8 cellular contexts compared by ENCODE assay signal in the genomic region with DNA sequence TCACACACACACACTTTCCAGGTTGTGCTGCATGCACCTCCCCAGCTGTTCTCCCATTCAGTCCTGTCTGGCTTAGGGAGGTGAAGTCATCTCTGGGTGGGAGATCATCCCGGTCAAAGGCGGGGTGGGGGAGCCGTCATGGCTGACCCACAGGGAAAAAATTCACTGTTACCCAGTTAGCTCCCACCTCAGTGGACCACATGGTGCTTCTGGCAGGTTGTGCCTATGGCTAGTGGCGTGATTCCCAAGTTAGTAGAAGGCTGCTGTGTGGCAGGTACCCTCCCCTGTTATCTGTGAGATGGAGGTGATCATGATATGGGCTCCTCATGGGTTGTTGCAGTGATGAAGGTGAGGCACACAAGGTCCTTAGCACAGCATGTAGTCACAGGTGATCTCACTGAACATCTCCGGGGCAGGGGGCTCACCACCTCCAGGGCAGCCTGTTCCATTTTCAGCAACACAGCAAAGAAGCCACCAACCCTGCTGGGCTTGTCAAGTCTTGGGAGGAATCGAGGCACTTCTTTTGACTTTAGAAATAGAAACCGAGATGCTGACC.
DNase-seq lines count a peak whose midpoint lies in the region; ATAC-seq, FAIRE-seq and TF ChIP-seq lines count a peak whose summit lies in the region.
"Had no signal": no experiment of that assay in that cellular context is flagged by ENCODE, and none has a peak within 500 bp of the region (broad histone marks: within the 10 kb centered on the region; RNA-seq: fewer than 3 reads in every experiment).

No MANE protein-coding gene starts in this region.

- WGBS in hepatocyte (ENCODE audit: low lambda C conversion rate, missing lambda C conversion rate), result 93% methylated on average over 4 of the region's 7 CpGs

- H3K4me3 ChIP-seq in neural progenitor cell, result no peak overlapping the region
- H3K4me3 ChIP-seq in hepatocyte, result no peak overlapping the region
- H3K4me3 ChIP-seq: SJSA1 had no signal

- H3K4me1 Mint-ChIP-seq in activated CD8-positive, alpha-beta T cell treated with anti-CD3 and anti-CD28 coated beads, Interleukin-2, amount 10 ng/mL, durations not matched to agents 7 days and 5 days (ENCODE audit: low read depth), result peaks cover 69% of the 10 kb centered on the region
- H3K4me1 Mint-ChIP-seq in neural progenitor cell, result peaks cover 22% of the 10 kb centered on the region

- no peaks in the 10 kb centered on the region for H3K9me2 ChIP-seq in hepatocyte (replicated peaks; ENCODE audit: insufficient read depth)

- H3K9me3 Mint-ChIP-seq in activated CD8-positive, alpha-beta T cell treated with anti-CD3 and anti-CD28 coated beads, Interleukin-2, amount 10 ng/mL, durations not matched to agents 7 days and 5 days (ENCODE audit: insufficient read depth), result no peaks in the 10 kb centered on the region
- H3K9me3 Mint-ChIP-seq in neural progenitor cell, result peaks cover 9% of the 10 kb centered on the region

- TF ChIP-seq CTCF in neural progenitor cell (IDR thresholded peaks at IDR 0.05) (no peak), hepatocyte (IDR thresholded peaks at IDR 0.05; ENCODE audit: poor library complexity) (no peak)

- no peak overlapping the region for H3K9ac ChIP-seq in neural progenitor cell

- no peaks in the 10 kb centered on the region for H3K27me3 Mint-ChIP-seq in activated CD8-positive, alpha-beta T cell treated with anti-CD3 and anti-CD28 coated beads, Interleukin-2, amount 10 ng/mL, durations not matched to agents 7 days and 5 days (ENCODE audit: low read depth)
- H3K27me3 Mint-ChIP-seq in neural progenitor cell (ENCODE audit: insufficient read depth, low read depth), result peaks cover 5% of the 10 kb centered on the region

- H3K4me3 Mint-ChIP-seq in activated CD8-positive, alpha-beta T cell treated with anti-CD3 and anti-CD28 coated beads, Interleukin-2, amount 10 ng/mL, durations not matched to agents 7 days and 5 days, result peak overlapping the region; percentile 55
- H3K4me3 Mint-ChIP-seq in neural progenitor cell, result no peak overlapping the region

- peak; percentile 34 for DNase-seq in activated CD8-positive, alpha-beta T cell treated with anti-CD3 and anti-CD28 coated beads, Interleukin-2, amount 10 ng/mL, durations not matched to agents 7 days and 5 days
- DNase-seq in neural progenitor cell (ENCODE audit: low spot score) (no peak), amygdala (lab: John Stamatoyannopoulos, UW) (no peak), hepatocyte (ENCODE audit: low spot score) (no peak), HTR-8/SVneo (ENCODE audit: insufficient read length, low spot score) (no peak)

- POLR2A ChIA-PET in activated CD8-positive, alpha-beta T cell treated with anti-CD3 and anti-CD28 coated beads, Interleukin-2, amount 10 ng/mL, durations not matched to agents 7 days and 5 days (lab: Charles Lee), result interaction anchor here (0.7 to 4.6 kb wide), 8 partner anchors 9 to 158 kb away, joined by 3 to 30 read pairs (median 11); a partner anchor contains a TSS

- H3K9me3 ChIP-seq in neural progenitor cell (ENCODE audit: low read depth), result no peaks in the 10 kb centered on the region
- H3K9me3 ChIP-seq in hepatocyte (ENCODE audit: low read depth), result no peaks in the 10 kb centered on the region
- H3K9me3 ChIP-seq: SJSA1 had no signal

- H3F3A ChIP-seq in neural progenitor cell (ENCODE audit: low read depth), result peaks cover 5% of the 10 kb centered on the region

- no peak overlapping the region for H3K4me2 ChIP-seq in neural progenitor cell
- H3K4me2 ChIP-seq in hepatocyte, result no peak overlapping the region

- peak overlapping the region; percentile 88 for H3K27ac Mint-ChIP-seq in activated CD8-positive, alpha-beta T cell treated with anti-CD3 and anti-CD28 coated beads, Interleukin-2, amount 10 ng/mL, durations not matched to agents 7 days and 5 days
- H3K27ac Mint-ChIP-seq in neural progenitor cell, result peak overlapping the region; percentile 29

- H3K27me3 ChIP-seq in neural progenitor cell, result peaks cover 10% of the 10 kb centered on the region
- no peaks in the 10 kb centered on the region for H3K27me3 ChIP-seq in hepatocyte
- H3K27me3 ChIP-seq: SJSA1 had no signal

- no peak overlapping the region for H2AFZ ChIP-seq in neural progenitor cell (replicated peaks)
- H2AFZ ChIP-seq in hepatocyte, result no peak overlapping the region

- no peak for FAIRE-seq in HTR-8/SVneo (lab: Jason Lieb, UNC)

- peak; percentile 5 for ATAC-seq in HG02759 (IDR thresholded peaks at IDR 0.05; ENCODE audit: unreplicated experiment)
- peak; percentile 27 for ATAC-seq in activated CD8-positive, alpha-beta T cell treated with anti-CD3 and anti-CD28 coated beads, Interleukin-2, amount 10 ng/mL, durations not matched to agents 7 days and 5 days

- H3K4me1 ChIP-seq in neural progenitor cell (peaks cover 6% of the 10 kb centered on the region), hepatocyte (ENCODE audit: insufficient read depth) (peaks cover 3% of the 10 kb centered on the region)

- H4K20me1 ChIP-seq in neural progenitor cell (ENCODE audit: low read depth) (no peaks in the 10 kb centered on the region), hepatocyte (ENCODE audit: insufficient read depth, poor library complexity, severe bottlenecking) (no peaks in the 10 kb centered on the region)

- peak; percentile 47 for TF ChIP-seq POLR2A in GM18951 (IDR thresholded peaks at IDR 0.05; ENCODE audit: extremely low read depth, insufficient read depth, insufficient read length)

- CTCF ChIA-PET in activated CD8-positive, alpha-beta T cell treated with anti-CD3 and anti-CD28 coated beads, Interleukin-2, amount 10 ng/mL, durations not matched to agents 7 days and 5 days (lab: Charles Lee), result interaction anchor here (1.0 to 3.6 kb wide), 9 partner anchors 11 to 158 kb away, joined by 3 to 42 read pairs (median 7); a partner anchor contains a TSS

- peaks cover 2% of the 10 kb centered on the region for H3K36me3 Mint-ChIP-seq in activated CD8-positive, alpha-beta T cell treated with anti-CD3 and anti-CD28 coated beads, Interleukin-2, amount 10 ng/mL, durations not matched to agents 7 days and 5 days (ENCODE audit: low read depth)
- no peaks in the 10 kb centered on the region for H3K36me3 Mint-ChIP-seq in neural progenitor cell

- no peak overlapping the region for H3K27ac ChIP-seq in neural progenitor cell
- no peak overlapping the region for H3K27ac ChIP-seq in hepatocyte

- H3K79me2 ChIP-seq in neural progenitor cell (ENCODE audit: low read depth), result no peaks in the 10 kb centered on the region
- no peaks in the 10 kb centered on the region for H3K79me2 ChIP-seq in hepatocyte

- in situ Hi-C loops in GM18951 (cut with MboI; ENCODE audit: low sequenced_read_pairs, unreplicated experiment), result no loop called here

- no peaks in the 10 kb centered on the region for H3K36me3 ChIP-seq in neural progenitor cell
- H3K36me3 ChIP-seq in hepatocyte (replicated peaks; ENCODE audit: insufficient read depth, low read depth), result no peaks in the 10 kb centered on the region
- H3K36me3 ChIP-seq: SJSA1 had no signal
